ENCODE assay signal across 13 cellular contexts in genomic region chr1:119784127-119784781, GRCh38. TPM values are rescaled to one million over a fixed set of nuclear protein-coding genes. Genes with fewer than 3 reads are reported as not detected.
DNase-seq lines count a peak whose midpoint lies in the region; ATAC-seq and TF ChIP-seq lines count a peak whose summit lies in the region.
"Had no signal": no experiment of that assay in that cellular context is flagged by ENCODE, and none has a peak within 500 bp of the region (broad histone marks: within the 10 kb centered on the region; RNA-seq: fewer than 3 reads in every experiment).

No MANE protein-coding gene starts in this region.

- intact Hi-C loops in Calu3 (cut with micrococcal nuclease; ENCODE audit: unreplicated experiment), result no loop called here

- ATAC-seq in GM18502 (IDR thresholded peaks at IDR 0.05; ENCODE audit: poor library complexity, unreplicated experiment) (no peak), GM18873 (IDR thresholded peaks at IDR 0.05; ENCODE audit: low FRiP score, unreplicated experiment) (no peak), GM18858 (IDR thresholded peaks at IDR 0.05; ENCODE audit: unreplicated experiment) (no peak)
- ATAC-seq: activated T-cell treated with anti-CD3 and anti-CD28 coated beads, Interleukin-2, amount 50 U/mL, for 4 hours had no signal

- H3K4me3 Mint-ChIP-seq in Calu3 (ENCODE audit: low read depth, unreplicated experiment) (no peak overlapping the region), progenitor cell of endocrine pancreas (ENCODE audit: low read depth) (no peak overlapping the region)
- H3K4me3 Mint-ChIP-seq: activated T-cell treated with anti-CD3 and anti-CD28 coated beads, Interleukin-2, amount 50 U/mL, for 4 hours; CD4-positive, CD25-positive, alpha-beta regulatory T cell had no signal

- TF ChIP-seq CTCF in Calu3 (IDR thresholded peaks at IDR 0.05; ENCODE audit: unreplicated experiment) (no peak), foreskin fibroblast (IDR thresholded peaks at IDR 0.05; ENCODE audit: low read depth, low read length) (no peak), progenitor cell of endocrine pancreas (IDR thresholded peaks at IDR 0.05; ENCODE audit: unreplicated experiment) (no peak)

- CTCF ChIA-PET in Calu3 (lab: Charles Lee), result no interaction called here

- H3K9me3 Mint-ChIP-seq in Calu3 (ENCODE audit: low read depth, unreplicated experiment), result no peaks in the 10 kb centered on the region
- H3K9me3 Mint-ChIP-seq in progenitor cell of endocrine pancreas (ENCODE audit: low read depth), result no peaks in the 10 kb centered on the region
- H3K9me3 Mint-ChIP-seq: activated T-cell treated with anti-CD3 and anti-CD28 coated beads, Interleukin-2, amount 50 U/mL, for 4 hours had no signal

- peak; percentile 30 for DNase-seq in Calu3
- peak; percentile 28 for DNase-seq in SKM-1 treated with dmso at 0.1 percent for 144 hours (lab: John Stamatoyannopoulos, UW; ENCODE audit: unreplicated experiment)
- DNase-seq in foreskin fibroblast, result peak; percentile 32 to 78
- no peak for DNase-seq in progenitor cell of endocrine pancreas (ENCODE audit: low spot score, unreplicated experiment)
- DNase-seq in NCI-H2081 (lab: John Stamatoyannopoulos, UW), result no peak
- DNase-seq: activated T-cell treated with anti-CD3 and anti-CD28 coated beads, Interleukin-2, amount 50 U/mL, for 4 hours; caudate nucleus; CD4-positive, CD25-positive, alpha-beta regulatory T cell; NCI-H1436 treated with DMSO at 0.1 percent for 48 hours had no signal

- BruUV-seq in Calu3 (replicated peaks; lab: Mats Ljungman, UMichigan), result no TSS peak

- peak overlapping the region; percentile 30 for H3K27ac Mint-ChIP-seq in Calu3 (ENCODE audit: unreplicated experiment)
- peak overlapping the region; percentile 40 for H3K27ac Mint-ChIP-seq in progenitor cell of endocrine pancreas
- H3K27ac Mint-ChIP-seq: CD4-positive, CD25-positive, alpha-beta regulatory T cell had no signal

- H3K4me1 Mint-ChIP-seq in Calu3 (ENCODE audit: low read depth, unreplicated experiment) (peaks cover 80% of the 10 kb centered on the region), progenitor cell of endocrine pancreas (ENCODE audit: low read depth) (peaks cover 64% of the 10 kb centered on the region)
- H3K4me1 Mint-ChIP-seq: CD4-positive, CD25-positive, alpha-beta regulatory T cell had no signal

- H3K36me3 Mint-ChIP-seq in Calu3 (ENCODE audit: insufficient read depth, unreplicated experiment) (peaks cover 13% of the 10 kb centered on the region), progenitor cell of endocrine pancreas (ENCODE audit: insufficient read depth) (no peaks in the 10 kb centered on the region)
- H3K36me3 Mint-ChIP-seq: CD4-positive, CD25-positive, alpha-beta regulatory T cell had no signal

- no peaks in the 10 kb centered on the region for H3K27me3 Mint-ChIP-seq in Calu3 (ENCODE audit: unreplicated experiment)
- no peaks in the 10 kb centered on the region for H3K27me3 Mint-ChIP-seq in progenitor cell of endocrine pancreas

- no peak overlapping the region for H3K4me3 ChIP-seq in foreskin fibroblast (ENCODE audit: low read depth in 1 of 2, low read length in 2 of 2)
- H3K4me3 ChIP-seq: skin epidermis had no signal

RNA-seq across cellular contexts. Expression of gene HMGCS2, which starts 15.5 kb away (rescaled TPM):
- total RNA-seq in Calu3 (2022) (not detected in 2 replicates), progenitor cell of endocrine pancreas (105 and 112 TPM in 2 replicates)
- total RNA-seq: CD4-positive, CD25-positive, alpha-beta regulatory T cell had no signal

RNA-seq across cellular contexts. Expression of gene REG4, which starts 27.0 kb away (rescaled TPM):
- total RNA-seq in Calu3 (2022) (not detected in 2 replicates), progenitor cell of endocrine pancreas (0.40 and 0.67 TPM in 2 replicates)
- total RNA-seq: CD4-positive, CD25-positive, alpha-beta regulatory T cell had no signal

Comparison
In these comparisons a context has a peak if more than half of its experiments do, and no peak if none do; other contexts are left out.
1. DNase-seq: peak in Calu3 (single experiment), SKM-1 treated with dmso at 0.1 percent for 144 hours (single experiment) and foreskin fibroblast (2 of 2); none in progenitor cell of endocrine pancreas (single experiment) and NCI-H2081 (0 of 2).
2. RNA of gene HMGCS2, which starts 15.5 kb away (total RNA-seq): 105 to 112 TPM in progenitor cell of endocrine pancreas; not detected in Calu3; every median in the first group is over 10 times any median in the second.